ENCODE assay signal across 1 cellular context in genomic region chr20:64119681-64120341, GRCh38.
TF ChIP-seq lines count a peak whose summit lies in the region.

No MANE protein-coding gene starts in this region.

TF ChIP-seq in endothelial cell of umbilical vein, 7 proteins besides CTCF, POLR2A, EP300 and RAD21:
- TF ChIP-seq POLR2AphosphoS5 (IDR thresholded peaks at IDR 0.05; ENCODE audit: insufficient read depth, low read depth, low read length) (no peak), MYC (IDR thresholded peaks at IDR 0.05; ENCODE audit: low read depth, low read length) (no peak), JUN (IDR thresholded peaks at IDR 0.05; ENCODE audit: borderline replicate concordance, insufficient read depth, insufficient read length, low read depth) (no peak), GATA2 (IDR thresholded peaks at IDR 0.05; ENCODE audit: insufficient read depth, insufficient read length, low read depth, low read length) (no peak)
